4 cellular contexts compared by ENCODE assay signal in genomic region chr3:944786-945185, GRCh38.
A peak's percentile ranks its signal among the peaks of the same experiment; 100 is the strongest.
TF ChIP-seq lines count a peak whose summit lies in the region.

No MANE protein-coding gene starts in this region.

TF ChIP-seq in HepG2, 621 proteins besides CTCF, POLR2A, EP300 and RAD21:
- TF ChIP-seq ZFP36 (IDR thresholded peaks at IDR 0.05; ENCODE audit: borderline replicate concordance, low read depth, low read length, partially characterized antibody) (no peak), CEBPB (IDR thresholded peaks at IDR 0.05; ENCODE audit: borderline replicate concordance, low read depth, low read length) (peak; percentile 42; the same call in 1 of the 2 replicates)

TF ChIP-seq in IMR-90, 13 proteins besides CTCF, POLR2A, EP300 and RAD21:
- TF ChIP-seq ELK1 (IDR thresholded peaks at IDR 0.05; ENCODE audit: borderline replicate concordance, low read depth, low read length) (no peak), CEBPB (IDR thresholded peaks at IDR 0.05; ENCODE audit: low read depth, low read length) (peak; percentile 64; the same call in 1 of the 2 replicates)

TF ChIP-seq in K562, 482 proteins besides CTCF, POLR2A, EP300 and RAD21:
- TF ChIP-seq KDM4B (IDR thresholded peaks at IDR 0.05; ENCODE audit: borderline replicate concordance in 2 of 2, low read depth in 1 of 2) (no peak), CEBPB (tag; IDR thresholded peaks at IDR 0.05) (peak; percentile 55; the same call in 1 of the 2 replicates), CEBPG (CRISPR knock-in tag; IDR thresholded peaks at IDR 0.05) (no peak), CEBPG (tag; conservative IDR thresholded peaks at IDR 0.05 in 1 of 2, IDR thresholded peaks at IDR 0.05 in 1 of 2) (peak in 1 of 2 experiments; percentile 77; a peak in 3 of 4 replicates), HIVEP1 (CRISPR knock-in tag; IDR thresholded peaks at IDR 0.05) (no peak), SMARCB1 (IDR thresholded peaks at IDR 0.05; ENCODE audit: insufficient read length, low read depth) (no peak), BRD4 (IDR thresholded peaks at IDR 0.05) (no peak), NFATC3 (IDR thresholded peaks at IDR 0.05) (no peak), STAT5B (CRISPR knock-in tag; IDR thresholded peaks at IDR 0.05) (no peak), SIN3B (IDR thresholded peaks at IDR 0.05; ENCODE audit: low read depth) (no peak)

TF ChIP-seq in H1, 55 proteins besides CTCF, POLR2A, EP300 and RAD21:
- TF ChIP-seq JUN (IDR thresholded peaks at IDR 0.05; ENCODE audit: low read depth, low read length) (no peak), SIN3A (conservative IDR thresholded peaks at IDR 0.05 in 1 of 2, IDR thresholded peaks at IDR 0.05 in 1 of 2; ENCODE audit: low read depth in 1 of 2, low read length in 2 of 2) (no peak), CEBPB (IDR thresholded peaks at IDR 0.05; ENCODE audit: low read depth, low read length) (peak; percentile 8; the same call in 1 of the 2 replicates), KDM1A (IDR thresholded peaks at IDR 0.05; ENCODE audit: borderline replicate concordance, low read length) (no peak), HDAC2 (IDR thresholded peaks at IDR 0.05; ENCODE audit: borderline replicate concordance in 1 of 2, low read depth in 2 of 2, low read length in 2 of 2) (no peak), TEAD4 (IDR thresholded peaks at IDR 0.05; ENCODE audit: low read depth, low read length) (no peak), JUND (IDR thresholded peaks at IDR 0.05; ENCODE audit: low read length) (no peak)
